ENCODE assay signal across 1 cellular context in genomic region chr4:76956961-76957738, GRCh38.
TF ChIP-seq lines count a peak whose summit lies in the region.

No MANE protein-coding gene starts in this region.

TF ChIP-seq in HepG2, 621 proteins besides CTCF, POLR2A, EP300 and RAD21:
- 0 out of 2 replicates have a peak, but pooled peaks have one; percentile 34 for TF ChIP-seq ZNF878 (CRISPR knock-in tag; IDR thresholded peaks at IDR 0.05)
- no peak for TF ChIP-seq ZNF121 (CRISPR knock-in tag; IDR thresholded peaks at IDR 0.05)
- TF ChIP-seq CBX5 (CRISPR knock-in tag; IDR thresholded peaks at IDR 0.05; ENCODE audit: borderline replicate concordance): no peak
- no peak for TF ChIP-seq KLF6 (CRISPR knock-in tag; IDR thresholded peaks at IDR 0.05)
- TF ChIP-seq ZNF232 (CRISPR knock-in tag; IDR thresholded peaks at IDR 0.05; ENCODE audit: borderline replicate concordance): no peak
- TF ChIP-seq ZNF263 (CRISPR knock-in tag; IDR thresholded peaks at IDR 0.05): no peak
- TF ChIP-seq RARG (CRISPR knock-in tag; IDR thresholded peaks at IDR 0.05; ENCODE audit: low read depth): no peak
- no peak for TF ChIP-seq ZNF333 (CRISPR knock-in tag; IDR thresholded peaks at IDR 0.05; ENCODE audit: borderline replicate concordance)
- TF ChIP-seq ZNF644 (CRISPR knock-in tag; IDR thresholded peaks at IDR 0.05; ENCODE audit: low read depth): 0 out of 2 replicates have a peak, but pooled peaks have one; percentile 8
- no peak for TF ChIP-seq ZNF143 (CRISPR knock-in tag; IDR thresholded peaks at IDR 0.05)
- peak; percentile 44 for TF ChIP-seq HNF4A (CRISPR knock-in tag; IDR thresholded peaks at IDR 0.05)
- TF ChIP-seq MXD4 (CRISPR knock-in tag; IDR thresholded peaks at IDR 0.05): no peak
- TF ChIP-seq SMARCE1 (IDR thresholded peaks at IDR 0.05; ENCODE audit: borderline replicate concordance): no peak
- TF ChIP-seq DBP (CRISPR knock-in tag; IDR thresholded peaks at IDR 0.05; ENCODE audit: not compliant biosample characterization): no peak
- no peak for TF ChIP-seq ZNF576 (CRISPR knock-in tag; IDR thresholded peaks at IDR 0.05)
- TF ChIP-seq, protein P1, sequence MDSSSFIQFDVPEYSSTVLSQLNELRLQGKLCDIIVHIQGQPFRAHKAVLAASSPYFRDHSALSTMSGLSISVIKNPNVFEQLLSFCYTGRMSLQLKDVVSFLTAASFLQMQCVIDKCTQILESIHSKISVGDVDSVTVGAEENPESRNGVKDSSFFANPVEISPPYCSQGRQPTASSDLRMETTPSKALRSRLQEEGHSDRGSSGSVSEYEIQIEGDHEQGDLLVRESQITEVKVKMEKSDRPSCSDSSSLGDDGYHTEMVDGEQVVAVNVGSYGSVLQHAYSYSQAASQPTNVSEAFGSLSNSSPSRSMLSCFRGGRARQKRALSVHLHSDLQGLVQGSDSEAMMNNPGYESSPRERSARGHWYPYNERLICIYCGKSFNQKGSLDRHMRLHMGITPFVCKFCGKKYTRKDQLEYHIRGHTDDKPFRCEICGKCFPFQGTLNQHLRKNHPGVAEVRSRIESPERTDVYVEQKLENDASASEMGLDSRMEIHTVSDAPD (CRISPR knock-in tag; IDR thresholded peaks at IDR 0.05): no peak
- no peak for TF ChIP-seq AKAP8 (CRISPR knock-in tag; IDR thresholded peaks at IDR 0.05)
- 0 out of 2 replicates have a peak, but pooled peaks have one; percentile 10 for TF ChIP-seq ELF3 (CRISPR knock-in tag; IDR thresholded peaks at IDR 0.05)
- TF ChIP-seq ZNF652 (CRISPR knock-in tag; IDR thresholded peaks at IDR 0.05; ENCODE audit: borderline replicate concordance, low read depth): peak; percentile 85
- peak; percentile 50; the same call in 1 of the 2 replicates for TF ChIP-seq ZMYM4 (CRISPR knock-in tag; IDR thresholded peaks at IDR 0.05)
